In genomic region chr1:218259800-218260199, GRCh38 we compare ENCODE assay signal across 8 cellular contexts. TPM values are rescaled to one million over a fixed set of nuclear protein-coding genes. Genes with fewer than 3 reads are reported as not detected.
DNase-seq lines count a peak whose midpoint lies in the region; ATAC-seq and TF ChIP-seq lines count a peak whose summit lies in the region.

No MANE protein-coding gene starts in this region.

- POLR2A ChIA-PET in activated CD8-positive, alpha-beta T cell treated with anti-CD3 and anti-CD28 coated beads for 36 hours (lab: Charles Lee) = no interaction called here
- POLR2A ChIA-PET in activated CD8-positive, alpha-beta T cell treated with anti-CD3 and anti-CD28 coated beads, Interleukin-2, amount 10 ng/mL, durations not matched to agents 7 days and 5 days (lab: Charles Lee) = no interaction called here
- POLR2A ChIA-PET in T-cell (lab: Charles Lee) = no interaction called here

- TF ChIP-seq CTCF in activated CD8-positive, alpha-beta T cell treated with anti-CD3 and anti-CD28 coated beads for 36 hours (IDR thresholded peaks at IDR 0.05) = peak; percentile 40
- TF ChIP-seq CTCF in VCaP (conservative IDR thresholded peaks at IDR 0.05) (peak; percentile 69), type B pancreatic cell (conservative IDR thresholded peaks at IDR 0.05) (peak; percentile 58), transverse colon (IDR thresholded peaks at IDR 0.05) (no peak)

- in situ Hi-C loops in transverse colon (cut with MboI; ENCODE audit: low pct_ligation_motif_present in 1 of 4, low pct_unique_long_range_greater_than_20kb in 1 of 4, low sequenced_read_pairs in 3 of 4) = no loop called here

- no peak overlapping the region for H3K4me3 ChIP-seq in transverse colon

- no peak for ATAC-seq in activated CD8-positive, alpha-beta T cell treated with anti-CD3 and anti-CD28 coated beads for 36 hours
- ATAC-seq in activated CD8-positive, alpha-beta T cell treated with anti-CD3 and anti-CD28 coated beads, Interleukin-2, amount 10 ng/mL, durations not matched to agents 7 days and 5 days = no peak
- ATAC-seq in HG03159 (IDR thresholded peaks at IDR 0.05; ENCODE audit: unreplicated experiment) (peak; percentile 86), T-cell (replicated peaks in 1 of 4) (no peak), HG02973 (IDR thresholded peaks at IDR 0.05; ENCODE audit: unreplicated experiment) (no peak)

- CTCF ChIA-PET in activated CD8-positive, alpha-beta T cell treated with anti-CD3 and anti-CD28 coated beads for 36 hours (lab: Charles Lee) = interaction anchor here (1.2 to 1.3 kb wide), 2 partner anchors 10 to 14 kb away, joined by 4 to 6 read pairs; no protein-coding TSS in a partner anchor
- CTCF ChIA-PET in activated CD8-positive, alpha-beta T cell treated with anti-CD3 and anti-CD28 coated beads, Interleukin-2, amount 10 ng/mL, durations not matched to agents 7 days and 5 days (lab: Charles Lee) = interaction anchor here (0.7 to 1.0 kb wide), 2 partner anchors 43 to 927 kb away, joined by 3 to 4 read pairs; no protein-coding TSS in a partner anchor
- CTCF ChIA-PET in T-cell (lab: Charles Lee) = interaction anchor here in 1 of 2 donors (0.6 kb wide), 2 partner anchors 15 to 772 kb away, joined by 3 read pairs; no protein-coding TSS in a partner anchor

- H3K4me1 Mint-ChIP-seq in activated CD8-positive, alpha-beta T cell treated with anti-CD3 and anti-CD28 coated beads for 36 hours (ENCODE audit: low read depth) = no peaks in the 10 kb centered on the region
- no peaks in the 10 kb centered on the region for H3K4me1 Mint-ChIP-seq in activated CD8-positive, alpha-beta T cell treated with anti-CD3 and anti-CD28 coated beads, Interleukin-2, amount 10 ng/mL, durations not matched to agents 7 days and 5 days (ENCODE audit: low read depth)
- no peaks in the 10 kb centered on the region for H3K4me1 Mint-ChIP-seq in type B pancreatic cell (ENCODE audit: unreplicated experiment)
- H3K4me1 Mint-ChIP-seq in T-cell = no peaks in the 10 kb centered on the region

- intact Hi-C loops in activated CD8-positive, alpha-beta T cell treated with anti-CD3 and anti-CD28 coated beads for 36 hours (cut with micrococcal nuclease) = no loop called here
- intact Hi-C loops in transverse colon (cut with DNase I; ENCODE audit: low total_unique reads) = loop anchor here (1.0 kb wide), 1 partner anchor 17 kb away; no protein-coding TSS in a partner anchor

- no peaks in the 10 kb centered on the region for H3K36me3 ChIP-seq in transverse colon

- H3K4me3 Mint-ChIP-seq in activated CD8-positive, alpha-beta T cell treated with anti-CD3 and anti-CD28 coated beads for 36 hours = no peak overlapping the region
- no peak overlapping the region for H3K4me3 Mint-ChIP-seq in activated CD8-positive, alpha-beta T cell treated with anti-CD3 and anti-CD28 coated beads, Interleukin-2, amount 10 ng/mL, durations not matched to agents 7 days and 5 days
- H3K4me3 Mint-ChIP-seq in type B pancreatic cell (no peak overlapping the region), T-cell (no peak overlapping the region)

- H3K9me3 Mint-ChIP-seq in activated CD8-positive, alpha-beta T cell treated with anti-CD3 and anti-CD28 coated beads for 36 hours = peaks cover 4% of the 10 kb centered on the region
- no peaks in the 10 kb centered on the region for H3K9me3 Mint-ChIP-seq in activated CD8-positive, alpha-beta T cell treated with anti-CD3 and anti-CD28 coated beads, Interleukin-2, amount 10 ng/mL, durations not matched to agents 7 days and 5 days (ENCODE audit: insufficient read depth)
- H3K9me3 Mint-ChIP-seq in type B pancreatic cell (peaks cover 7% of the 10 kb centered on the region), T-cell (peaks cover 2 to 5% (median 4%) of the 10 kb centered on the region in 3 donors)

- H3K27ac ChIP-seq in VCaP (no peak overlapping the region), transverse colon (no peak overlapping the region)

- H3K27ac Mint-ChIP-seq in activated CD8-positive, alpha-beta T cell treated with anti-CD3 and anti-CD28 coated beads for 36 hours = no peak overlapping the region
- H3K27ac Mint-ChIP-seq in activated CD8-positive, alpha-beta T cell treated with anti-CD3 and anti-CD28 coated beads, Interleukin-2, amount 10 ng/mL, durations not matched to agents 7 days and 5 days = no peak overlapping the region
- H3K27ac Mint-ChIP-seq in type B pancreatic cell = no peak overlapping the region
- H3K27ac Mint-ChIP-seq in T-cell = no peak overlapping the region

- peaks cover 12% of the 10 kb centered on the region for H3K27me3 Mint-ChIP-seq in activated CD8-positive, alpha-beta T cell treated with anti-CD3 and anti-CD28 coated beads for 36 hours
- peaks cover 2% of the 10 kb centered on the region for H3K27me3 Mint-ChIP-seq in activated CD8-positive, alpha-beta T cell treated with anti-CD3 and anti-CD28 coated beads, Interleukin-2, amount 10 ng/mL, durations not matched to agents 7 days and 5 days (ENCODE audit: low read depth)
- peaks cover 15% of the 10 kb centered on the region for H3K27me3 Mint-ChIP-seq in type B pancreatic cell
- H3K27me3 Mint-ChIP-seq in T-cell = peaks cover 7 to 25% of the 10 kb centered on the region in 2 donors

- no peaks in the 10 kb centered on the region for H3K4me1 ChIP-seq in transverse colon

- H3K36me3 Mint-ChIP-seq in activated CD8-positive, alpha-beta T cell treated with anti-CD3 and anti-CD28 coated beads for 36 hours (ENCODE audit: low read depth) = no peaks in the 10 kb centered on the region
- H3K36me3 Mint-ChIP-seq in activated CD8-positive, alpha-beta T cell treated with anti-CD3 and anti-CD28 coated beads, Interleukin-2, amount 10 ng/mL, durations not matched to agents 7 days and 5 days (ENCODE audit: low read depth) = no peaks in the 10 kb centered on the region
- no peaks in the 10 kb centered on the region for H3K36me3 Mint-ChIP-seq in type B pancreatic cell
- H3K36me3 Mint-ChIP-seq in T-cell = no peaks in the 10 kb centered on the region

- 41 to 43% methylated on average over 6 of the region's 6 CpGs for WGBS in transverse colon (ENCODE audit: low coverage in 1 of 2), 2 donors

- peak; percentile 4 for DNase-seq in activated CD8-positive, alpha-beta T cell treated with anti-CD3 and anti-CD28 coated beads for 36 hours
- DNase-seq in activated CD8-positive, alpha-beta T cell treated with anti-CD3 and anti-CD28 coated beads, Interleukin-2, amount 10 ng/mL, durations not matched to agents 7 days and 5 days = no peak
- no peak for DNase-seq in type B pancreatic cell (ENCODE audit: extremely low spot score, unreplicated experiment)
- DNase-seq in T-cell = no peak
- DNase-seq in transverse colon = no peak

- no peaks in the 10 kb centered on the region for H3K9me3 ChIP-seq in transverse colon

- H3K27me3 ChIP-seq in transverse colon = no peaks in the 10 kb centered on the region

- TF ChIP-seq EP300 in transverse colon (IDR thresholded peaks at IDR 0.05; ENCODE audit: low read depth) = no peak

- no peak for TF ChIP-seq POLR2A in transverse colon (IDR thresholded peaks at IDR 0.05)

RNA-seq across cellular contexts. Expression of gene RRP15, which starts 25.3 kb away (rescaled TPM):
- 10 to 100 TPM; 20.9 to 24.3 TPM for total RNA-seq in activated CD8-positive, alpha-beta T cell treated with anti-CD3 and anti-CD28 coated beads for 36 hours
- total RNA-seq in activated CD8-positive, alpha-beta T cell treated with anti-CD3 and anti-CD28 coated beads, Interleukin-2, amount 10 ng/mL, durations not matched to agents 7 days and 5 days = 10 to 100 TPM; 13.4 to 15.7 TPM
- total RNA-seq in type B pancreatic cell (ENCODE audit: low replicate concordance) = 20.2 and 22.9 TPM in 2 replicates
- total RNA-seq in T-cell = 10 to 100 TPM; 11.7 to 20.9 (median 17.0) TPM
- 1 to 10 TPM; 1.2 to 3.8 (median 2.0) TPM for total RNA-seq in transverse colon

Comparison
In these comparisons a context has a peak if more than half of its experiments do, and no peak if none do; other contexts are left out.
1. CTCF ChIP-seq: peak in activated CD8-positive, alpha-beta T cell treated with anti-CD3 and anti-CD28 coated beads for 36 hours (single experiment), VCaP (single experiment) and type B pancreatic cell (single experiment); none in transverse colon (0 of 5).